8 cellular contexts compared by ENCODE assay signal in genomic region chr10:100998183-100998990, GRCh38. TPM values are rescaled to one million over a fixed set of nuclear protein-coding genes. Genes with fewer than 3 reads are reported as not detected.
DNase-seq lines count a peak whose midpoint lies in the region; ATAC-seq and TF ChIP-seq lines count a peak whose summit lies in the region.

No MANE protein-coding gene starts in this region.

- DNase-seq in NCI-H1105 (lab: John Stamatoyannopoulos, UW) (peak; percentile 77), SKM-1 treated with dmso at 0.1 percent for 144 hours (lab: John Stamatoyannopoulos, UW; ENCODE audit: unreplicated experiment) (peak; percentile 39), adipocyte (ENCODE audit: low read depth) (peak; percentile 88), Right ventricle myocardium inferior (ENCODE audit: missing footprints) (peak; percentile 89), osteocyte (ENCODE audit: extremely low spot score, unreplicated experiment) (peak; percentile 96)

- H3K9ac ChIP-seq in adipocyte (ENCODE audit: low read length): peak overlapping the region; percentile 90

- no peak for TF ChIP-seq CTCF in C4-2B (conservative IDR thresholded peaks at IDR 0.05)
- no peak for TF ChIP-seq CTCF in osteocyte (IDR thresholded peaks at IDR 0.05)

- peak overlapping the region; percentile 99 for H3K27ac Mint-ChIP-seq in osteocyte (ENCODE audit: unreplicated experiment)

- no peaks in the 10 kb centered on the region for H3K27me3 Mint-ChIP-seq in osteocyte (ENCODE audit: unreplicated experiment)

- intact Hi-C loops in Right ventricle myocardium inferior (cut with DNase I): no loop called here

- ATAC-seq in GM21447 (IDR thresholded peaks at IDR 0.05; ENCODE audit: unreplicated experiment): peak; percentile 36
- ATAC-seq in Right ventricle myocardium inferior: peak; percentile 55

- H3K36me3 Mint-ChIP-seq in osteocyte (ENCODE audit: unreplicated experiment): peaks cover 6% of the 10 kb centered on the region

- H3K27me3 ChIP-seq in adipocyte (replicated peaks; ENCODE audit: control insufficient read depth, insufficient read depth, low read length): no peaks in the 10 kb centered on the region

- no peaks in the 10 kb centered on the region for H3K9me3 Mint-ChIP-seq in osteocyte (ENCODE audit: unreplicated experiment)

- H3K9me3 ChIP-seq in adipocyte (ENCODE audit: control insufficient read depth, low read length): no peaks in the 10 kb centered on the region

- peaks cover 38% of the 10 kb centered on the region for H3K4me1 ChIP-seq in adipocyte (ENCODE audit: control insufficient read depth, insufficient read depth, low read length)
- no peaks in the 10 kb centered on the region for H3K4me1 ChIP-seq in urinary bladder (ENCODE audit: insufficient read depth)

- peaks cover 32% of the 10 kb centered on the region for H3K4me1 Mint-ChIP-seq in osteocyte (ENCODE audit: unreplicated experiment)

- WGBS in urinary bladder: 3% methylated on average over 25 of the region's 25 CpGs

- peak overlapping the region; percentile 82 for H3K4me3 Mint-ChIP-seq in osteocyte (ENCODE audit: unreplicated experiment)

- peaks cover 19% of the 10 kb centered on the region for H3K36me3 ChIP-seq in adipocyte (ENCODE audit: control insufficient read depth, insufficient read depth, low read length, severe bottlenecking)
- no peaks in the 10 kb centered on the region for H3K36me3 ChIP-seq in urinary bladder (ENCODE audit: insufficient read depth)

- H3K4me3 ChIP-seq in adipocyte (ENCODE audit: low read length): peak overlapping the region; percentile 75
- H3K4me3 ChIP-seq in urinary bladder (ENCODE audit: low read depth, low read length): peak overlapping the region; percentile 62

- peak overlapping the region; percentile 89 for H3K27ac ChIP-seq in C4-2B
- H3K27ac ChIP-seq in urinary bladder (ENCODE audit: low read depth): peak overlapping the region; percentile 100

RNA-seq across cellular contexts. Expression of gene LZTS2, which starts 1.2 kb away (rescaled TPM):
- 43.4 TPM for total RNA-seq in Right ventricle myocardium inferior
- total RNA-seq in osteocyte: 69.9 and 72.1 TPM in 2 replicates
- 35.6 TPM for total RNA-seq in urinary bladder
- 142 TPM for polyA plus RNA-seq in urinary bladder

RNA-seq across cellular contexts. Expression of gene TWNK, which starts 11.0 kb away (rescaled TPM):
- 6.6 TPM for total RNA-seq in Right ventricle myocardium inferior
- 7.1 and 7.7 TPM in 2 replicates for total RNA-seq in osteocyte
- 3.2 TPM for total RNA-seq in urinary bladder
- 7.9 TPM for polyA plus RNA-seq in urinary bladder

RNA-seq across cellular contexts. Expression of gene MRPL43, which starts 11.1 kb away (rescaled TPM):
- total RNA-seq in Right ventricle myocardium inferior: 58.3 TPM
- 70.5 and 81.6 TPM in 2 replicates for total RNA-seq in osteocyte
- 35.4 TPM for total RNA-seq in urinary bladder
- 153 TPM for polyA plus RNA-seq in urinary bladder

RNA-seq across cellular contexts. Expression of gene SEMA4G, which starts 29.1 kb away (rescaled TPM):
- total RNA-seq in Right ventricle myocardium inferior (1.5 TPM), osteocyte (6.3 and 7.1 TPM in 2 replicates), urinary bladder (1.2 TPM)
- 2.3 TPM for polyA plus RNA-seq in urinary bladder

RNA-seq across cellular contexts. Expression of gene PDZD7, which starts 32.5 kb away (rescaled TPM):
- 0.22 TPM for total RNA-seq in Right ventricle myocardium inferior
- 1.9 and 2.1 TPM in 2 replicates for total RNA-seq in osteocyte
- 0.21 TPM for total RNA-seq in urinary bladder
- polyA plus RNA-seq in urinary bladder: 0.46 TPM

Comparison
In these comparisons a context has a peak if more than half of its experiments do, and no peak if none do; other contexts are left out.
1. Peak in every context shown above with its lines: DNase-seq, ATAC-seq, H3K4me3 ChIP-seq and H3K27ac ChIP-seq.
2. DNase-seq: peak in every context shown above with its lines; median percentile 96 in osteocyte; 89 in Right ventricle myocardium inferior; 88 in adipocyte; 77 in NCI-H1105; 39 in SKM-1 treated with dmso at 0.1 percent for 144 hours.